6 cellular contexts compared by ENCODE assay signal in the genomic region with DNA sequence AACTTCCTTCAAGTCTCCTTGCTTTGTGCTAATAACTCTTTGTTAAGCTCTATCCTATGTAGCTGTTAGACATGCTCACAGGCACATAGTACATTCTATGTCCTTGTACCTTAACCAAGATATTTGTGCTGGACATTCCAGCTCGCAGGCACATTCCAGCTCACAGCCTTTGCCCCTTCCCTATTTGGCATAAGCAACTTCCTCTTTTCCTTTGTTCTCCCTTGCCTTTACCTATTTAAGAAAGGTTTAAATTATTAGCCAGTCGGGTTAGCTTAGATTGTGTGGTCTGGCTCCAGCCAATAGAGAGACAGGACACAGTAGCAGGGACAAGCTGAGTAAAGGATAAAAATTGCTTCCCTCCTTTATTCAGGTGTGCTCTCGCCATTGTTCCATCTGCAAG. TPM values are rescaled to one million over a fixed set of nuclear protein-coding genes. Genes with fewer than 3 reads are reported as not detected.
"Had no signal": no experiment of that assay in that cellular context is flagged by ENCODE, and none has a peak within 500 bp of the region (broad histone marks: within the 10 kb centered on the region; RNA-seq: fewer than 3 reads in every experiment).

No MANE protein-coding gene starts in this region.

RNA-seq across cellular contexts. Expression of gene DNASE1L3, which starts 9.3 kb away (rescaled TPM):
- total RNA-seq: epithelial cell of proximal tubule, fibroblast of lung, foreskin keratinocyte, mammary epithelial cell, myocyte, neural crest cell had no signal
- polyA plus RNA-seq: fibroblast of lung, foreskin keratinocyte, mammary epithelial cell had no signal
